In genomic region chr11:9092085-9092484, GRCh38 we compare ENCODE assay signal across 11 cellular contexts. TPM values are rescaled to one million over a fixed set of nuclear protein-coding genes. Genes with fewer than 3 reads are reported as not detected.
A peak's percentile ranks its signal among the peaks of the same experiment; 100 is the strongest.
DNase-seq lines count a peak whose midpoint lies in the region; ATAC-seq and TF ChIP-seq lines count a peak whose summit lies in the region.
"Had no signal": no experiment of that assay in that cellular context is flagged by ENCODE, and none has a peak within 500 bp of the region (broad histone marks: within the 10 kb centered on the region; RNA-seq: fewer than 3 reads in every experiment).

No MANE protein-coding gene starts in this region.

- no peak overlapping the region for H2BK15ac ChIP-seq in IMR-90 (ENCODE audit: low read depth, low read length)

- H2AK9ac ChIP-seq in IMR-90 (replicated peaks; ENCODE audit: low read depth, low read length, poor library complexity), result peak overlapping the region; percentile 68

- no peak overlapping the region for H4K5ac ChIP-seq in IMR-90 (ENCODE audit: low read depth, low read length)

- H3K27me3 ChIP-seq in CD4-positive, alpha-beta memory T cell (ENCODE audit: insufficient read depth, low read length), result peaks cover 15% of the 10 kb centered on the region
- H3K27me3 ChIP-seq in IMR-90 (ENCODE audit: control insufficient read depth, insufficient read depth, low read length) (peaks cover 20% of the 10 kb centered on the region; the same call in 1 of the 2 replicates), rectal smooth muscle tissue (ENCODE audit: control insufficient read depth, insufficient read depth, low read length) (peaks cover 6% of the 10 kb centered on the region)

- H3K9me1 ChIP-seq in IMR-90 (ENCODE audit: insufficient read depth, low read length), result no peaks in the 10 kb centered on the region

- no peak overlapping the region for H2AK5ac ChIP-seq in IMR-90 (ENCODE audit: low read depth, low read length)

- H3K9me3 ChIP-seq in CD4-positive, alpha-beta memory T cell (ENCODE audit: control insufficient read depth in 1 of 2, low read length in 2 of 2), result no peaks in the 10 kb centered on the region
- no peaks in the 10 kb centered on the region for H3K9me3 ChIP-seq in IMR-90 (ENCODE audit: control insufficient read depth, insufficient read depth, low read length)

- H3K4me3 Mint-ChIP-seq in CD4-positive, alpha-beta memory T cell, result peak overlapping the region in 7 of 8 donors; percentile 10 to 71 (median 23)

- BruUV-seq in IMR-90 (replicated peaks; lab: Mats Ljungman, UMichigan), result no TSS peak

- no peak for TF ChIP-seq POLR2A in IMR-90 (IDR thresholded peaks at IDR 0.05; ENCODE audit: low read depth, low read length)

- H3K36me3 ChIP-seq in CD4-positive, alpha-beta memory T cell (ENCODE audit: insufficient read depth, low read length), result no peaks in the 10 kb centered on the region
- H3K36me3 ChIP-seq in IMR-90 (ENCODE audit: control insufficient read depth, insufficient read depth, low read length) (no peaks in the 10 kb centered on the region), rectal smooth muscle tissue (ENCODE audit: control insufficient read depth, insufficient read depth, low read length) (no peaks in the 10 kb centered on the region)

- no peak for ATAC-seq in IMR-90 (ENCODE audit: low read depth)
- no peak for ATAC-seq in HG03097 (IDR thresholded peaks at IDR 0.05; ENCODE audit: low FRiP score, unreplicated experiment)
- no peak for ATAC-seq in HG03342 (IDR thresholded peaks at IDR 0.05; ENCODE audit: unreplicated experiment)
- ATAC-seq in HG02763 (IDR thresholded peaks at IDR 0.05; ENCODE audit: unreplicated experiment), result no peak

- H3K4me1 ChIP-seq in CD4-positive, alpha-beta memory T cell (ENCODE audit: insufficient read depth, low read length), result no peaks in the 10 kb centered on the region
- H3K4me1 ChIP-seq in IMR-90 (ENCODE audit: control insufficient read depth, insufficient read depth, low read length), result 0 out of 2 replicates have a peak, but pooled peaks cover 2% of the 10 kb centered on the region
- no peaks in the 10 kb centered on the region for H3K4me1 ChIP-seq in rectal smooth muscle tissue (ENCODE audit: control insufficient read depth, insufficient read depth, low read length)

- no peak overlapping the region for H3K27ac Mint-ChIP-seq in CD4-positive, alpha-beta memory T cell

- H3K27ac ChIP-seq in CD4-positive, alpha-beta memory T cell (ENCODE audit: low read depth, low read length), result no peak overlapping the region
- H3K27ac ChIP-seq in IMR-90 (ENCODE audit: insufficient read depth, low read length), result no peak overlapping the region
- no peak overlapping the region for H3K27ac ChIP-seq in rectal smooth muscle tissue (ENCODE audit: low read depth, low read length)

- WGBS in IMR-90 (ENCODE audit: extremely low coverage in 2 of 2, insufficient read length in 1 of 2), 2 experiments, result 93% methylated on average over 3 of the region's 4 CpGs; no CpG with 5 or more reads in 1 of the 2 experiments

- H3K9me3 Mint-ChIP-seq in CD4-positive, alpha-beta memory T cell, result peaks cover 0 to 3% (median 0%) of the 10 kb centered on the region in 8 donors

- dilution Hi-C loops in IMR-90 (cut with HindIII; ENCODE audit: low sequenced_read_pairs, unreplicated experiment), result no loop called here

- H3K4me3 ChIP-seq in CD4-positive, alpha-beta memory T cell (ENCODE audit: low read length in 2 of 2), result no peak overlapping the region
- H3K4me3 ChIP-seq in IMR-90 (ENCODE audit: insufficient read depth, low read depth, low read length), result no peak overlapping the region
- H3K4me3 ChIP-seq in fibroblast of the aortic adventitia (ENCODE audit: low read depth, low read length), result peak overlapping the region; percentile 54
- peak overlapping the region; percentile 42 for H3K4me3 ChIP-seq in rectal smooth muscle tissue (ENCODE audit: low read length)

- no peak for TF ChIP-seq CTCF in IMR-90 (conservative IDR thresholded peaks at IDR 0.05; ENCODE audit: low read depth, low read length)
- no peak for TF ChIP-seq CTCF in fibroblast of the aortic adventitia (IDR thresholded peaks at IDR 0.05; ENCODE audit: insufficient read depth, low read length)

- POLR2A ChIA-PET in CD4-positive, alpha-beta memory T cell (lab: Charles Lee; ENCODE audit: partially characterized antibody), result no interaction called here
- POLR2A ChIA-PET in IMR-90 (lab: Charles Lee; ENCODE audit: unreplicated experiment), result interaction anchor here (0.5 kb wide), 1 partner anchor 1242 kb away, joined by 5 read pairs; no protein-coding TSS in a partner anchor

- peak overlapping the region; percentile 56; the same call in 1 of the 2 replicates for H3K4me2 ChIP-seq in IMR-90 (ENCODE audit: low read depth, low read length)

- CTCF ChIA-PET in CD4-positive, alpha-beta memory T cell (lab: Charles Lee; ENCODE audit: partially characterized antibody), result interaction anchor here (4.3 kb wide), 1 partner anchor 46 kb away, joined by 19 read pairs; no protein-coding TSS in a partner anchor
- CTCF ChIA-PET in IMR-90 (lab: Yijun Ruan, JAX), result no interaction called here

- in situ Hi-C loops in IMR-90 (cut with MboI; ENCODE audit: low sequenced_read_pairs), result no loop called here

- H4K8ac ChIP-seq in IMR-90 (ENCODE audit: low read depth in 2 of 2, low read length in 2 of 2), result no peak overlapping the region

- H3K4me1 Mint-ChIP-seq in CD4-positive, alpha-beta memory T cell, result peaks cover 4 to 10% (median 6%) of the 10 kb centered on the region in 4 donors

- no peak overlapping the region for H3K4ac ChIP-seq in IMR-90 (ENCODE audit: low read depth, low read length)

- H2AFZ ChIP-seq in IMR-90 (replicated peaks; ENCODE audit: low read length, poor library complexity), result peak overlapping the region; percentile 73

- H4K91ac ChIP-seq in IMR-90 (ENCODE audit: insufficient read depth, low read depth, low read length), result no peak overlapping the region

- H3K36me3 Mint-ChIP-seq in CD4-positive, alpha-beta memory T cell, result peaks cover 0 to 3% of the 10 kb centered on the region in 2 donors

- intact Hi-C loops in CD4-positive, alpha-beta memory T cell (cut with micrococcal nuclease), result no loop called here
- intact Hi-C loops in IMR-90 (cut with micrococcal nuclease), result no loop called here

- TF ChIP-seq RAD21 in IMR-90 (IDR thresholded peaks at IDR 0.05; ENCODE audit: low read length), result no peak

- no peak overlapping the region for H3K18ac ChIP-seq in IMR-90 (ENCODE audit: low read depth, low read length)

- H2BK120ac ChIP-seq in IMR-90 (ENCODE audit: low read depth, low read length), result no peak overlapping the region

- no peak overlapping the region for H3K23ac ChIP-seq in IMR-90 (ENCODE audit: low read depth, low read length)

- H3K14ac ChIP-seq in IMR-90 (replicated peaks; ENCODE audit: low read depth, low read length), result no peak overlapping the region

- no peak overlapping the region for H2BK20ac ChIP-seq in IMR-90 (ENCODE audit: low read depth, low read length)

- H3K56ac ChIP-seq in IMR-90 (ENCODE audit: extremely low read depth, insufficient read depth, low read length), result no peak overlapping the region

- H3K79me1 ChIP-seq in IMR-90 (ENCODE audit: low read depth in 1 of 2, low read length in 2 of 2), result no peaks in the 10 kb centered on the region

- no peaks in the 10 kb centered on the region for H4K20me1 ChIP-seq in IMR-90 (ENCODE audit: insufficient read depth, low read length)

- H2BK5ac ChIP-seq in IMR-90 (ENCODE audit: low read depth, low read length, poor library complexity, severe bottlenecking), result no peak overlapping the region

- no peak overlapping the region for H3K9ac ChIP-seq in IMR-90 (ENCODE audit: low read depth, low read length)
- H3K9ac ChIP-seq in rectal smooth muscle tissue (ENCODE audit: low read length), result no peak overlapping the region

- DNase-seq in CD4-positive, alpha-beta memory T cell, result no peak
- DNase-seq in IMR-90, result no peak
- DNase-seq in fibroblast of the aortic adventitia (ENCODE audit: low read depth), result no peak
- DNase-seq: activated CD4-positive, alpha-beta T cell treated with anti-CD3 and anti-CD28 coated beads for 48 hours; erythroblast; Karpas-422; NCI-H446 had no signal

- peaks cover 44 to 62% of the 10 kb centered on the region in 2 donors for H3K27me3 Mint-ChIP-seq in CD4-positive, alpha-beta memory T cell

TF ChIP-seq in IMR-90, 13 proteins besides CTCF, POLR2A, EP300 and RAD21:
- no peak for TF ChIP-seq MXI1 (IDR thresholded peaks at IDR 0.05; ENCODE audit: borderline replicate concordance, low read depth, low read length)
- no peak for TF ChIP-seq RFX5 (IDR thresholded peaks at IDR 0.05; ENCODE audit: low read depth, low read length)
- TF ChIP-seq CEBPB (IDR thresholded peaks at IDR 0.05; ENCODE audit: low read depth, low read length), result no peak
- TF ChIP-seq SMC3 (IDR thresholded peaks at IDR 0.05; ENCODE audit: low read depth, low read length), result no peak
- TF ChIP-seq CHD1 (IDR thresholded peaks at IDR 0.05; ENCODE audit: low read depth, low read length), result no peak
TF ChIP-seq in IMR-90: peak in this region for 0.

RNA-seq across cellular contexts. Expression of gene SCUBE2, which starts 0.7 kb away (rescaled TPM):
- under 1 TPM in 1 of 2 experiments, not detected in 1; 0.64 TPM for total RNA-seq in CD4-positive, alpha-beta memory T cell
- not detected for polyA plus RNA-seq in CD4-positive, alpha-beta memory T cell
- total RNA-seq in IMR-90 (2012; rRNA removed) (0.56 and 0.72 TPM in 2 replicates), fibroblast of the aortic adventitia (ENCODE audit: low replicate concordance) (0.54 and 1.1 TPM in 2 replicates)
- polyA plus RNA-seq in IMR-90 (2012; rRNA removed), result 0.43 and 0.53 TPM in 2 replicates
- polyA plus RNA-seq in IMR-90 (2012; cell fraction: cytosol; rRNA removed), result 0.36 and 0.65 TPM in 2 replicates
- polyA plus RNA-seq in IMR-90 (2012; cell fraction: nucleus; rRNA removed; ENCODE audit: low replicate concordance), result 0.95 and 2.0 TPM in 2 replicates

Comparison
In these comparisons a context has a peak if more than half of its experiments do, and no peak if none do; other contexts are left out.
1. H3K4me3 ChIP-seq: peak in fibroblast of the aortic adventitia (single experiment) and rectal smooth muscle tissue (single experiment); none in CD4-positive, alpha-beta memory T cell (0 of 2) and IMR-90 (single experiment).